Comparison of ENCODE assay signal across 20 cellular contexts in the genomic region with DNA sequence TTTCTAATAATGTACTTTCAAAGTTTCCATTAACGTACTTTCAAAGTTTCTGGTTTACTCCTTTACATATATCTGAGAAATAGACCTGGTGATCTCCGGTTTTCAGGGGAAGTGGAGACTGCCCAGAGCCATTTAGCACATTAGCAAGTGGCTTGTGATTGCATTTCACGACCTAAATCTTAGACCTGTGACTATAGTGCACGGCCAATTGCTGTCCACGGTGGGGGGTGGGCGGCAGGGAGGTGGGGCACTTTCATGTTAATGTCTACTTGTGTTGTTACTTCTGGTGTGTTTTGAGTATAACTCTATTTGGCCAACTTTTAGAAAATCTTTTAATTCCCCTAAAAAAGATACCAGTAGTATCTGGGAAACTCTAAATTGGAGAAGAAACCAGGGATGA. TPM values are rescaled to one million over a fixed set of nuclear protein-coding genes. Genes with fewer than 3 reads are reported as not detected.
DNase-seq lines count a peak whose midpoint lies in the region; ATAC-seq and TF ChIP-seq lines count a peak whose summit lies in the region.
"Had no signal": no experiment of that assay in that cellular context is flagged by ENCODE, and none has a peak within 500 bp of the region (broad histone marks: within the 10 kb centered on the region; RNA-seq: fewer than 3 reads in every experiment).

No MANE protein-coding gene starts in this region.

- BruUV-seq in Calu3 (replicated peaks; lab: Mats Ljungman, UMichigan) = no TSS peak

- H3K9me3 ChIP-seq in smooth muscle cell (replicated peaks; ENCODE audit: low read depth) = no peaks in the 10 kb centered on the region
- H3K9me3 ChIP-seq: A549, BE2C had no signal

- H3K4me3 ChIP-seq in fibroblast of the aortic adventitia (ENCODE audit: low read depth, low read length) = peak overlapping the region; percentile 53
- H3K4me3 ChIP-seq in smooth muscle cell = peak overlapping the region; percentile 14
- H3K4me3 ChIP-seq: A549, GM12878 had no signal

- H3K27me3 ChIP-seq in smooth muscle cell (ENCODE audit: low read depth) = peaks cover 5% of the 10 kb centered on the region
- H3K27me3 ChIP-seq: BE2C had no signal

- H3K4me1 ChIP-seq in smooth muscle cell (ENCODE audit: low read depth) = peaks cover 9% of the 10 kb centered on the region
- H3K4me1 ChIP-seq: A549 had no signal

- POLR2A ChIA-PET in WTC11 (lab: Charles Lee) = no interaction called here

- no peaks in the 10 kb centered on the region for H3K9me3 Mint-ChIP-seq in Calu3 (ENCODE audit: low read depth, unreplicated experiment)
- H3K9me3 Mint-ChIP-seq in WTC11 = no peaks in the 10 kb centered on the region

- H3K27ac ChIP-seq in smooth muscle cell (ENCODE audit: low read depth) = peak overlapping the region; percentile 34
- H3K27ac ChIP-seq: A549 had no signal

- no peaks in the 10 kb centered on the region for H3K36me3 ChIP-seq in smooth muscle cell (ENCODE audit: low read depth)
- H3K36me3 ChIP-seq: BE2C had no signal

- no peak for DNase-seq in Calu3
- DNase-seq in amniotic epithelial cell (ENCODE audit: low read depth) = peak; percentile 29
- DNase-seq in fibroblast of the aortic adventitia (ENCODE audit: low read depth) = peak; percentile 40
- DNase-seq in smooth muscle cell (lab: John Stamatoyannopoulos, UW; ENCODE audit: unreplicated experiment) = no peak
- DNase-seq in WTC11 (ENCODE audit: low spot score) = no peak
- DNase-seq in SHP77 (lab: John Stamatoyannopoulos, UW) = no peak
- DNase-seq in DMS79 (lab: John Stamatoyannopoulos, UW) = no peak
- DNase-seq: BE2C; CD4-positive, CD25-positive, alpha-beta regulatory T cell; DMS79 treated with DMSO at 0.1 percent for 48 hours; H7; NCI-H1105 treated with DMSO at 0.1 percent for 48 hours; NCI-H1694; NCI-H2081; NCI-H2171; NCI-H526 had no signal

- no peaks in the 10 kb centered on the region for H3K27me3 Mint-ChIP-seq in Calu3 (ENCODE audit: unreplicated experiment)
- H3K27me3 Mint-ChIP-seq in WTC11 (ENCODE audit: low read depth) = peaks cover 73% of the 10 kb centered on the region

- peaks cover 80% of the 10 kb centered on the region for H4K20me1 ChIP-seq in smooth muscle cell (ENCODE audit: low read depth)

- peaks cover 15% of the 10 kb centered on the region for H3F3A ChIP-seq in smooth muscle cell (ENCODE audit: low read depth)

- ATAC-seq in WTC11 = no peak
- no peak for ATAC-seq in HG02623 (IDR thresholded peaks at IDR 0.05; ENCODE audit: unreplicated experiment)
- ATAC-seq: A549, GM12878 had no signal

- H3K36me3 Mint-ChIP-seq in Calu3 (ENCODE audit: insufficient read depth, unreplicated experiment) = peaks cover 97% of the 10 kb centered on the region
- H3K36me3 Mint-ChIP-seq in WTC11 = no peaks in the 10 kb centered on the region
- H3K36me3 Mint-ChIP-seq: CD4-positive, CD25-positive, alpha-beta regulatory T cell; IgD-negative memory B cell had no signal

- H3K27ac Mint-ChIP-seq in Calu3 (ENCODE audit: unreplicated experiment) (peak overlapping the region; percentile 98), WTC11 (no peak overlapping the region)
- H3K27ac Mint-ChIP-seq: CD4-positive, CD25-positive, alpha-beta regulatory T cell; IgD-negative memory B cell had no signal

- H3K9ac ChIP-seq in smooth muscle cell (ENCODE audit: low read depth) = no peak overlapping the region

- peaks cover 100% of the 10 kb centered on the region for H3K79me2 ChIP-seq in smooth muscle cell (ENCODE audit: low read depth)

- H2AFZ ChIP-seq in smooth muscle cell (ENCODE audit: low read depth) = no peak overlapping the region

- intact Hi-C loops in Calu3 (cut with micrococcal nuclease; ENCODE audit: unreplicated experiment) = loop anchor here (10.0 kb wide), 2 partner anchors 254 to 534 kb away; no protein-coding TSS in a partner anchor

- WGBS in smooth muscle cell (ENCODE audit: low lambda C conversion rate) = 46% methylated on average over 6 of the region's 6 CpGs

- CTCF ChIA-PET in Calu3 (lab: Charles Lee) = no interaction called here
- CTCF ChIA-PET in WTC11 (lab: Charles Lee) = no interaction called here

- H3K4me1 Mint-ChIP-seq in Calu3 (ENCODE audit: low read depth, unreplicated experiment) (peaks cover 52% of the 10 kb centered on the region), WTC11 (peaks cover 15% of the 10 kb centered on the region)
- H3K4me1 Mint-ChIP-seq: IgD-negative memory B cell had no signal

- peak overlapping the region; percentile 98 for H3K4me3 Mint-ChIP-seq in Calu3 (ENCODE audit: low read depth, unreplicated experiment)
- no peak overlapping the region for H3K4me3 Mint-ChIP-seq in WTC11
- H3K4me3 Mint-ChIP-seq: CD4-positive, CD25-positive, alpha-beta regulatory T cell; IgD-negative memory B cell had no signal

- peak overlapping the region; percentile 32 for H3K4me2 ChIP-seq in smooth muscle cell
- H3K4me2 ChIP-seq: A549 had no signal

- TF ChIP-seq CTCF in Calu3 (IDR thresholded peaks at IDR 0.05; ENCODE audit: unreplicated experiment) (no peak), fibroblast of the aortic adventitia (IDR thresholded peaks at IDR 0.05; ENCODE audit: insufficient read depth, low read length) (no peak), smooth muscle cell (IDR thresholded peaks at IDR 0.05; ENCODE audit: borderline replicate concordance, insufficient read depth, poor library complexity, severe bottlenecking) (no peak), WTC11 (IDR thresholded peaks at IDR 0.05) (no peak)

TF ChIP-seq in WTC11, 78 proteins besides CTCF, POLR2A, EP300 and RAD21:
- TF ChIP-seq, protein P1, sequence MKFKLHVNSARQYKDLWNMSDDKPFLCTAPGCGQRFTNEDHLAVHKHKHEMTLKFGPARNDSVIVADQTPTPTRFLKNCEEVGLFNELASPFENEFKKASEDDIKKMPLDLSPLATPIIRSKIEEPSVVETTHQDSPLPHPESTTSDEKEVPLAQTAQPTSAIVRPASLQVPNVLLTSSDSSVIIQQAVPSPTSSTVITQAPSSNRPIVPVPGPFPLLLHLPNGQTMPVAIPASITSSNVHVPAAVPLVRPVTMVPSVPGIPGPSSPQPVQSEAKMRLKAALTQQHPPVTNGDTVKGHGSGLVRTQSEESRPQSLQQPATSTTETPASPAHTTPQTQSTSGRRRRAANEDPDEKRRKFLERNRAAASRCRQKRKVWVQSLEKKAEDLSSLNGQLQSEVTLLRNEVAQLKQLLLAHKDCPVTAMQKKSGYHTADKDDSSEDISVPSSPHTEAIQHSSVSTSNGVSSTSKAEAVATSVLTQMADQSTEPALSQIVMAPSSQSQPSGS (CRISPR knock-in tag; IDR thresholded peaks at IDR 0.05; ENCODE audit: borderline replicate concordance, low read depth) = no peak
- TF ChIP-seq ESRRA (CRISPR knock-in tag; IDR thresholded peaks at IDR 0.05; ENCODE audit: borderline replicate concordance) (no peak), NFE2L1 (CRISPR knock-in tag; IDR thresholded peaks at IDR 0.05) (no peak), PRRX2 (CRISPR knock-in tag; IDR thresholded peaks at IDR 0.05) (no peak), ZNF317 (CRISPR knock-in tag; IDR thresholded peaks at IDR 0.05; ENCODE audit: borderline replicate concordance, low read depth) (no peak), MYBL2 (CRISPR knock-in tag; IDR thresholded peaks at IDR 0.05) (no peak), GRHL2 (CRISPR knock-in tag; IDR thresholded peaks at IDR 0.05; ENCODE audit: insufficient replicate concordance, severe bottlenecking) (no peak), RELA (CRISPR knock-in tag; IDR thresholded peaks at IDR 0.05; ENCODE audit: borderline replicate concordance) (no peak), GABPB1 (CRISPR knock-in tag; IDR thresholded peaks at IDR 0.05) (no peak), ZBTB21 (CRISPR knock-in tag; IDR thresholded peaks at IDR 0.05; ENCODE audit: borderline replicate concordance) (no peak), SMAD4 (CRISPR knock-in tag; IDR thresholded peaks at IDR 0.05) (no peak), HMGA2 (CRISPR knock-in tag; IDR thresholded peaks at IDR 0.05) (no peak)
- TF ChIP-seq, protein P2, sequence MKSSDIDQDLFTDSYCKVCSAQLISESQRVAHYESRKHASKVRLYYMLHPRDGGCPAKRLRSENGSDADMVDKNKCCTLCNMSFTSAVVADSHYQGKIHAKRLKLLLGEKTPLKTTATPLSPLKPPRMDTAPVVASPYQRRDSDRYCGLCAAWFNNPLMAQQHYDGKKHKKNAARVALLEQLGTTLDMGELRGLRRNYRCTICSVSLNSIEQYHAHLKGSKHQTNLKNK (CRISPR knock-in tag; IDR thresholded peaks at IDR 0.05) = no peak

RNA-seq across cellular contexts. Expression of a gene that starts 11.3 kb away (rescaled TPM):
- total RNA-seq in Calu3 (2022) (54.6 and 58.4 TPM in 2 replicates), fibroblast of the aortic adventitia (ENCODE audit: low replicate concordance) (22.5 and 34.0 TPM in 2 replicates), smooth muscle cell (48.5 and 52.5 TPM in 2 replicates), WTC11 (2021) (0.15 to 0.21 TPM (median 0.18 TPM) in 3 replicates)
- 39.2 and 49.9 TPM in 2 replicates for polyA plus RNA-seq in smooth muscle cell
- polyA plus RNA-seq: CD4-positive, CD25-positive, alpha-beta regulatory T cell; IgD-negative memory B cell had no signal

Comparison
In these comparisons a context has a peak if more than half of its experiments do, and no peak if none do; other contexts are left out.
1. DNase-seq: peak in amniotic epithelial cell (single experiment) and fibroblast of the aortic adventitia (single experiment); none in Calu3 (single experiment), smooth muscle cell (single experiment), WTC11 (single experiment), SHP77 (0 of 2) and DMS79 (single experiment).
2. RNA of a gene that starts 11.3 kb away (total RNA-seq): 54.6 to 58.4 TPM in Calu3, 48.5 to 52.5 TPM in smooth muscle cell and 22.5 to 34.0 TPM in fibroblast of the aortic adventitia; 0.15 to 0.21 TPM in WTC11; every median in the first group is over 10 times any median in the second.